In genomic region chr10:73060738-73061635, GRCh38 we compare ENCODE assay signal across 8 cellular contexts. TPM values are rescaled to one million over a fixed set of nuclear protein-coding genes. Genes with fewer than 3 reads are reported as not detected.
DNase-seq lines count a peak whose midpoint lies in the region; ATAC-seq and TF ChIP-seq lines count a peak whose summit lies in the region.
"Had no signal": no experiment of that assay in that cellular context is flagged by ENCODE, and none has a peak within 500 bp of the region (broad histone marks: within the 10 kb centered on the region; RNA-seq: fewer than 3 reads in every experiment).

No MANE protein-coding gene starts in this region.

- H3K4me3 ChIP-seq in fibroblast of villous mesenchyme (ENCODE audit: low read depth, low read length) (no peak overlapping the region), retinal pigment epithelial cell (ENCODE audit: low read length) (no peak overlapping the region)

- ATAC-seq in HG03175 (IDR thresholded peaks at IDR 0.05; ENCODE audit: unreplicated experiment): no peak

- DNase-seq in Daoy (ENCODE audit: low read depth) (peak; percentile 4), HT-29 (ENCODE audit: low spot score) (peak; percentile 67), SHP77 treated with DMSO at 0.1 percent for 48 hours (lab: John Stamatoyannopoulos, UW) (peak; percentile 4), fibroblast of villous mesenchyme (ENCODE audit: low read depth) (peak; percentile 38), retinal pigment epithelial cell (ENCODE audit: low read depth) (no peak)
- DNase-seq in activated CD4-positive, alpha-beta T cell treated with anti-CD3 and anti-CD28 coated beads for 48 hours: no peak
- DNase-seq: activated B cell treated with CpG ODN at 0.5 μM for 24 hours had no signal

- peak; percentile 42 for TF ChIP-seq CTCF in fibroblast of villous mesenchyme (IDR thresholded peaks at IDR 0.05; ENCODE audit: insufficient read depth, low read depth, low read length)
- peak; percentile 50 for TF ChIP-seq CTCF in retinal pigment epithelial cell (conservative IDR thresholded peaks at IDR 0.05; ENCODE audit: low read depth, low read length)

RNA-seq across cellular contexts. Expression of gene P4HA1, which starts 35.7 kb away (rescaled TPM):
- 56.9 and 58.9 TPM in 2 replicates for total RNA-seq in Daoy (2014; rRNA removed; shearing (Covaris generic))
- total RNA-seq in HT-29 (2014; rRNA removed; shearing (Covaris generic)): 15.1 and 16.9 TPM in 2 replicates
- total RNA-seq in fibroblast of villous mesenchyme: 183 and 323 TPM in 2 replicates

RNA-seq across cellular contexts. Expression of gene NUDT13, which starts 49.3 kb away (rescaled TPM):
- 1.2 TPM in 1 of 2 replicates, not detected in the other for total RNA-seq in Daoy (2014; rRNA removed; shearing (Covaris generic))
- 1.5 and 2.7 TPM in 2 replicates for total RNA-seq in HT-29 (2014; rRNA removed; shearing (Covaris generic))
- total RNA-seq in fibroblast of villous mesenchyme: 1.7 and 3.2 TPM in 2 replicates

Comparison
In these comparisons a context has a peak if more than half of its experiments do, and no peak if none do; other contexts are left out.
1. DNase-seq: peak in Daoy (single experiment), HT-29 (single experiment), SHP77 treated with DMSO at 0.1 percent for 48 hours (single experiment) and fibroblast of villous mesenchyme (single experiment); none in retinal pigment epithelial cell (single experiment) and activated CD4-positive, alpha-beta T cell treated with anti-CD3 and anti-CD28 coated beads for 48 hours (single experiment).